1 cellular context compared by ENCODE assay signal in the genomic region with DNA sequence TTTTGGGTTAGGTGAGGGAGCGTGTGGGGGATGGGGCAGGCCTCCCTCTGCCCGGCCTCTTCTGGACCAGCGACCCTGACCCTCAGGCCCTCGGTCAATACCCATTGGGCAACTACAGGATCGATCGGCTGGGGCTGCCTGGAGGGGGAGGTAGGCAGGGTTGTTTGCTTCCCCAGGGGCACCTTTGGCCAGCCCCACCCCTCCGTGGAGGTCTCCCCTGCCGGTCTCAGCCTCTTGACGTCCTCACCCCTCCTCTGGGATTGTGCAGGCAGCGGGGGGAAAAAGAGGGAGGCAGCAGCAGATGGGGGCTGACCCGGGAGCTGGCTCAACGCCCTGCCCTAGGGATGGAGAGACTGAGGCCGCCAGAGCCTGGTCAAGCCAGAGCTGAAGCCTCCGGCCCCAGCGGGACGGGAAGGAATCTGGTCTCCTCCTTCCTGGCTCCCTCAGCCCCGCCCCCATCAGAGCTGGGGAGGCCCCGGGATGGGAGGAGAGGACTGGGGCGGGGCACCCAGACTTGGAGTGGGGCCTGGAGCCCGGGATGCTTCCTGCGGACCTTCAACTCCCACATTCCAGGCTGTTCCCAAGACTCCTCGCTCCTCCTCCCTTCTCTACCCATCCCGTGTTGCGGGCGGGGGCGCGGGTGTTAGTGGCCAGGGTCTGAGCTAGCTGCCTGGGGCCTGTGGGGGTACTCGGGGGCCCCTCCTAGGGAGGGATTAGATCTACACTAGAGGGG.
TF ChIP-seq lines count a peak whose summit lies in the region.

No MANE protein-coding gene starts in this region.

TF ChIP-seq in HepG2, 621 proteins besides CTCF, POLR2A, EP300 and RAD21 (continued from another document and continues in another):
- TF ChIP-seq, protein P1, sequence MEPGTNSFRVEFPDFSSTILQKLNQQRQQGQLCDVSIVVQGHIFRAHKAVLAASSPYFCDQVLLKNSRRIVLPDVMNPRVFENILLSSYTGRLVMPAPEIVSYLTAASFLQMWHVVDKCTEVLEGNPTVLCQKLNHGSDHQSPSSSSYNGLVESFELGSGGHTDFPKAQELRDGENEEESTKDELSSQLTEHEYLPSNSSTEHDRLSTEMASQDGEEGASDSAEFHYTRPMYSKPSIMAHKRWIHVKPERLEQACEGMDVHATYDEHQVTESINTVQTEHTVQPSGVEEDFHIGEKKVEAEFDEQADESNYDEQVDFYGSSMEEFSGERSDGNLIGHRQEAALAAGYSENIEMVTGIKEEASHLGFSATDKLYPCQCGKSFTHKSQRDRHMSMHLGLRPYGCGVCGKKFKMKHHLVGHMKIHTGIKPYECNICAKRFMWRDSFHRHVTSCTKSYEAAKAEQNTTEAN (CRISPR knock-in tag; conservative IDR thresholded peaks at IDR 0.05), result no peak
- TF ChIP-seq ZNF768 (CRISPR knock-in tag; IDR thresholded peaks at IDR 0.05) (peak; percentile 47; the same call in 1 of the 2 replicates), REPIN1 (CRISPR knock-in tag; IDR thresholded peaks at IDR 0.05; ENCODE audit: borderline replicate concordance, low read depth) (peak; percentile 75; the same call in 1 of the 2 replicates), JARID2 (CRISPR knock-in tag; IDR thresholded peaks at IDR 0.05; ENCODE audit: insufficient replicate concordance) (no peak), SRSF1 (optimal IDR thresholded peaks at IDR 0.05; ENCODE audit: low read depth, low read length) (peak; percentile 92), GZF1 (CRISPR knock-in tag; IDR thresholded peaks at IDR 0.05) (peak; percentile 76; the same call in 1 of the 2 replicates), PAWR (CRISPR knock-in tag; IDR thresholded peaks at IDR 0.05; ENCODE audit: borderline replicate concordance) (no peak), NCOA2 (CRISPR knock-in tag; IDR thresholded peaks at IDR 0.05) (peak; percentile 99), ZFX (CRISPR knock-in tag; IDR thresholded peaks at IDR 0.05; ENCODE audit: low read depth) (peak; percentile 68), RFX3 (CRISPR knock-in tag; IDR thresholded peaks at IDR 0.05) (0 out of 2 replicates have a peak, but pooled peaks have one; percentile 20), CBX2 (IDR thresholded peaks at IDR 0.05; ENCODE audit: low read depth, low read length) (no peak), CBX2 (CRISPR knock-in tag; IDR thresholded peaks at IDR 0.05; ENCODE audit: low read depth) (no peak), MED8 (CRISPR knock-in tag; IDR thresholded peaks at IDR 0.05; ENCODE audit: insufficient replicate concordance) (peak; percentile 95), ZNF296 (CRISPR knock-in tag; conservative IDR thresholded peaks at IDR 0.05) (0 out of 2 replicates have a peak, but pooled peaks have one; percentile 64), RFXAP (CRISPR knock-in tag; IDR thresholded peaks at IDR 0.05; ENCODE audit: borderline replicate concordance) (peak; percentile 6; the same call in 1 of the 2 replicates), ZFAT (CRISPR knock-in tag; conservative IDR thresholded peaks at IDR 0.05) (no peak), CHD4 (IDR thresholded peaks at IDR 0.05; ENCODE audit: borderline replicate concordance, low read length) (peak; percentile 44; the same call in 1 of the 2 replicates), MYNN (CRISPR knock-in tag; IDR thresholded peaks at IDR 0.05; ENCODE audit: low read depth) (no peak), ZNF562 (CRISPR knock-in tag; IDR thresholded peaks at IDR 0.05; ENCODE audit: borderline replicate concordance) (no peak), ZNF207 (IDR thresholded peaks at IDR 0.05; ENCODE audit: borderline replicate concordance) (no peak), MBD4 (IDR thresholded peaks at IDR 0.05; ENCODE audit: borderline replicate concordance, low read length) (no peak)
- TF ChIP-seq, protein P2, sequence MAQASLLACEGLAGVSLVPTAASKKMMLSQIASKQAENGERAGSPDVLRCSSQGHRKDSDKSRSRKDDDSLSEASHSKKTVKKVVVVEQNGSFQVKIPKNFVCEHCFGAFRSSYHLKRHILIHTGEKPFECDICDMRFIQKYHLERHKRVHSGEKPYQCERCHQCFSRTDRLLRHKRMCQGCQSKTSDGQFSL (CRISPR knock-in tag; IDR thresholded peaks at IDR 0.05), result peak; percentile 70; the same call in 1 of the 2 replicates
- TF ChIP-seq, protein P3, sequence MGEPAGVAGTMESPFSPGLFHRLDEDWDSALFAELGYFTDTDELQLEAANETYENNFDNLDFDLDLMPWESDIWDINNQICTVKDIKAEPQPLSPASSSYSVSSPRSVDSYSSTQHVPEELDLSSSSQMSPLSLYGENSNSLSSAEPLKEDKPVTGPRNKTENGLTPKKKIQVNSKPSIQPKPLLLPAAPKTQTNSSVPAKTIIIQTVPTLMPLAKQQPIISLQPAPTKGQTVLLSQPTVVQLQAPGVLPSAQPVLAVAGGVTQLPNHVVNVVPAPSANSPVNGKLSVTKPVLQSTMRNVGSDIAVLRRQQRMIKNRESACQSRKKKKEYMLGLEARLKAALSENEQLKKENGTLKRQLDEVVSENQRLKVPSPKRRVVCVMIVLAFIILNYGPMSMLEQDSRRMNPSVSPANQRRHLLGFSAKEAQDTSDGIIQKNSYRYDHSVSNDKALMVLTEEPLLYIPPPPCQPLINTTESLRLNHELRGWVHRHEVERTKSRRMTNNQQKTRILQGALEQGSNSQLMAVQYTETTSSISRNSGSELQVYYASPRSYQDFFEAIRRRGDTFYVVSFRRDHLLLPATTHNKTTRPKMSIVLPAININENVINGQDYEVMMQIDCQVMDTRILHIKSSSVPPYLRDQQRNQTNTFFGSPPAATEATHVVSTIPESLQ (CRISPR knock-in tag; conservative IDR thresholded peaks at IDR 0.05), result 0 out of 2 replicates have a peak, but pooled peaks have one; percentile 32
- TF ChIP-seq, protein P4, sequence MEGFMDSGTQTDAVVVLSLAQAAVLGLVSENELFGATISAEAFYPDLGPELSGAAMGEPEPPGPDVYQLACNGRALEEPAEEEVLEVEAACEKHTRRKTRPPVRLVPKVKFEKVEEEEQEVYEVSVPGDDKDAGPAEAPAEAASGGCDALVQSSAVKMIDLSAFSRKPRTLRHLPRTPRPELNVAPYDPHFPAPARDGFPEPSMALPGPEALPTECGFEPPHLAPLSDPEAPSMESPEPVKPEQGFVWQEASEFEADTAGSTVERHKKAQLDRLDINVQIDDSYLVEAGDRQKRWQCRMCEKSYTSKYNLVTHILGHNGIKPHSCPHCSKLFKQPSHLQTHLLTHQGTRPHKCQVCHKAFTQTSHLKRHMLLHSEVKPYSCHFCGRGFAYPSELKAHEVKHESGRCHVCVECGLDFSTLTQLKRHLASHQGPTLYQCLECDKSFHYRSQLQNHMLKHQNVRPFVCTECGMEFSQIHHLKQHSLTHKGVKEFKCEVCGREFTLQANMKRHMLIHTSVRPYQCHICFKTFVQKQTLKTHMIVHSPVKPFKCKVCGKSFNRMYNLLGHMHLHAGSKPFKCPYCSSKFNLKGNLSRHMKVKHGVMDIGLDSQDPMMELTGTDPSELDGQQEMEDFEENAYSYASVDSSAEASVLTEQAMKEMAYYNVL (CRISPR knock-in tag; IDR thresholded peaks at IDR 0.05; ENCODE audit: borderline replicate concordance), result peak; percentile 67; the same call in 1 of the 2 replicates
- TF ChIP-seq, protein P5, sequence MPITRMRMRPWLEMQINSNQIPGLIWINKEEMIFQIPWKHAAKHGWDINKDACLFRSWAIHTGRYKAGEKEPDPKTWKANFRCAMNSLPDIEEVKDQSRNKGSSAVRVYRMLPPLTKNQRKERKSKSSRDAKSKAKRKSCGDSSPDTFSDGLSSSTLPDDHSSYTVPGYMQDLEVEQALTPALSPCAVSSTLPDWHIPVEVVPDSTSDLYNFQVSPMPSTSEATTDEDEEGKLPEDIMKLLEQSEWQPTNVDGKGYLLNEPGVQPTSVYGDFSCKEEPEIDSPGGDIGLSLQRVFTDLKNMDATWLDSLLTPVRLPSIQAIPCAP (CRISPR knock-in tag; IDR thresholded peaks at IDR 0.05; ENCODE audit: low read depth), result no peak
- TF ChIP-seq, protein P6, sequence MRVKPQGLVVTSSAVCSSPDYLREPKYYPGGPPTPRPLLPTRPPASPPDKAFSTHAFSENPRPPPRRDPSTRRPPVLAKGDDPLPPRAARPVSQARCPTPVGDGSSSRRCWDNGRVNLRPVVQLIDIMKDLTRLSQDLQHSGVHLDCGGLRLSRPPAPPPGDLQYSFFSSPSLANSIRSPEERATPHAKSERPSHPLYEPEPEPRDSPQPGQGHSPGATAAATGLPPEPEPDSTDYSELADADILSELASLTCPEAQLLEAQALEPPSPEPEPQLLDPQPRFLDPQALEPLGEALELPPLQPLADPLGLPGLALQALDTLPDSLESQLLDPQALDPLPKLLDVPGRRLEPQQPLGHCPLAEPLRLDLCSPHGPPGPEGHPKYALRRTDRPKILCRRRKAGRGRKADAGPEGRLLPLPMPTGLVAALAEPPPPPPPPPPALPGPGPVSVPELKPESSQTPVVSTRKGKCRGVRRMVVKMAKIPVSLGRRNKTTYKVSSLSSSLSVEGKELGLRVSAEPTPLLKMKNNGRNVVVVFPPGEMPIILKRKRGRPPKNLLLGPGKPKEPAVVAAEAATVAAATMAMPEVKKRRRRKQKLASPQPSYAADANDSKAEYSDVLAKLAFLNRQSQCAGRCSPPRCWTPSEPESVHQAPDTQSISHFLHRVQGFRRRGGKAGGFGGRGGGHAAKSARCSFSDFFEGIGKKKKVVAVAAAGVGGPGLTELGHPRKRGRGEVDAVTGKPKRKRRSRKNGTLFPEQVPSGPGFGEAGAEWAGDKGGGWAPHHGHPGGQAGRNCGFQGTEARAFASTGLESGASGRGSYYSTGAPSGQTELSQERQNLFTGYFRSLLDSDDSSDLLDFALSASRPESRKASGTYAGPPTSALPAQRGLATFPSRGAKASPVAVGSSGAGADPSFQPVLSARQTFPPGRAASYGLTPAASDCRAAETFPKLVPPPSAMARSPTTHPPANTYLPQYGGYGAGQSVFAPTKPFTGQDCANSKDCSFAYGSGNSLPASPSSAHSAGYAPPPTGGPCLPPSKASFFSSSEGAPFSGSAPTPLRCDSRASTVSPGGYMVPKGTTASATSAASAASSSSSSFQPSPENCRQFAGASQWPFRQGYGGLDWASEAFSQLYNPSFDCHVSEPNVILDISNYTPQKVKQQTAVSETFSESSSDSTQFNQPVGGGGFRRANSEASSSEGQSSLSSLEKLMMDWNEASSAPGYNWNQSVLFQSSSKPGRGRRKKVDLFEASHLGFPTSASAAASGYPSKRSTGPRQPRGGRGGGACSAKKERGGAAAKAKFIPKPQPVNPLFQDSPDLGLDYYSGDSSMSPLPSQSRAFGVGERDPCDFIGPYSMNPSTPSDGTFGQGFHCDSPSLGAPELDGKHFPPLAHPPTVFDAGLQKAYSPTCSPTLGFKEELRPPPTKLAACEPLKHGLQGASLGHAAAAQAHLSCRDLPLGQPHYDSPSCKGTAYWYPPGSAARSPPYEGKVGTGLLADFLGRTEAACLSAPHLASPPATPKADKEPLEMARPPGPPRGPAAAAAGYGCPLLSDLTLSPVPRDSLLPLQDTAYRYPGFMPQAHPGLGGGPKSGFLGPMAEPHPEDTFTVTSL (CRISPR knock-in tag; IDR thresholded peaks at IDR 0.05; ENCODE audit: borderline replicate concordance), result peak; percentile 76; the same call in 1 of the 2 replicates
- TF ChIP-seq, protein P7, sequence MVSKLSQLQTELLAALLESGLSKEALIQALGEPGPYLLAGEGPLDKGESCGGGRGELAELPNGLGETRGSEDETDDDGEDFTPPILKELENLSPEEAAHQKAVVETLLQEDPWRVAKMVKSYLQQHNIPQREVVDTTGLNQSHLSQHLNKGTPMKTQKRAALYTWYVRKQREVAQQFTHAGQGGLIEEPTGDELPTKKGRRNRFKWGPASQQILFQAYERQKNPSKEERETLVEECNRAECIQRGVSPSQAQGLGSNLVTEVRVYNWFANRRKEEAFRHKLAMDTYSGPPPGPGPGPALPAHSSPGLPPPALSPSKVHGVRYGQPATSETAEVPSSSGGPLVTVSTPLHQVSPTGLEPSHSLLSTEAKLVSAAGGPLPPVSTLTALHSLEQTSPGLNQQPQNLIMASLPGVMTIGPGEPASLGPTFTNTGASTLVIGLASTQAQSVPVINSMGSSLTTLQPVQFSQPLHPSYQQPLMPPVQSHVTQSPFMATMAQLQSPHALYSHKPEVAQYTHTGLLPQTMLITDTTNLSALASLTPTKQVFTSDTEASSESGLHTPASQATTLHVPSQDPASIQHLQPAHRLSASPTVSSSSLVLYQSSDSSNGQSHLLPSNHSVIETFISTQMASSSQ (IDR thresholded peaks at IDR 0.05; ENCODE audit: low read depth), result peak; percentile 87
- TF ChIP-seq, protein P7 (CRISPR knock-in tag; IDR thresholded peaks at IDR 0.05; ENCODE audit: borderline replicate concordance), result peak; percentile 94
- TF ChIP-seq, protein P8, sequence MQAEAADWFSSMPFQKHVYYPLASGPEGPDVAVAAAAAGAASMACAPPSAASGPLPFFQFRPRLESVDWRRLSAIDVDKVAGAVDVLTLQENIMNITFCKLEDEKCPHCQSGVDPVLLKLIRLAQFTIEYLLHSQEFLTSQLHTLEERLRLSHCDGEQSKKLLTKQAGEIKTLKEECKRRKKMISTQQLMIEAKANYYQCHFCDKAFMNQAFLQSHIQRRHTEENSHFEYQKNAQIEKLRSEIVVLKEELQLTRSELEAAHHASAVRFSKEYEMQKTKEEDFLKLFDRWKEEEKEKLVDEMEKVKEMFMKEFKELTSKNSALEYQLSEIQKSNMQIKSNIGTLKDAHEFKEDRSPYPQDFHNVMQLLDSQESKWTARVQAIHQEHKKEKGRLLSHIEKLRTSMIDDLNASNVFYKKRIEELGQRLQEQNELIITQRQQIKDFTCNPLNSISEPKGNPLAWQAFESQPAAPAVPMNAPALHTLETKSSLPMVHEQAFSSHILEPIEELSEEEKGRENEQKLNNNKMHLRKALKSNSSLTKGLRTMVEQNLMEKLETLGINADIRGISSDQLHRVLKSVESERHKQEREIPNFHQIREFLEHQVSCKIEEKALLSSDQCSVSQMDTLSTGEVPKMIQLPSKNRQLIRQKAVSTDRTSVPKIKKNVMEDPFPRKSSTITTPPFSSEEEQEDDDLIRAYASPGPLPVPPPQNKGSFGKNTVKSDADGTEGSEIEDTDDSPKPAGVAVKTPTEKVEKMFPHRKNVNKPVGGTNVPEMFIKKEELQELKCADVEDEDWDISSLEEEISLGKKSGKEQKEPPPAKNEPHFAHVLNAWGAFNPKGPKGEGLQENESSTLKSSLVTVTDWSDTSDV (CRISPR knock-in tag; IDR thresholded peaks at IDR 0.05), result no peak
